In genomic region chr12:107027304-107028053, GRCh38 we compare ENCODE assay signal across 8 cellular contexts. TPM values are rescaled to one million over a fixed set of nuclear protein-coding genes. Genes with fewer than 3 reads are reported as not detected.
DNase-seq lines count a peak whose midpoint lies in the region; ATAC-seq and TF ChIP-seq lines count a peak whose summit lies in the region.

No MANE protein-coding gene starts in this region.

- no peaks in the 10 kb centered on the region for H3K4me1 Mint-ChIP-seq in stimulated activated memory B cell treated with anti-CD40 and anti-IgM and Interleukin-4, amounts not matched to agents 10 μg/mL and 1 μg/mL and 100 μg/mL, for 72 hours

- peak; percentile 98 for DNase-seq in adipocyte (ENCODE audit: low read depth)
- no peak for DNase-seq in Right ventricle myocardium superior
- DNase-seq in retina: peak; percentile 63

- peak overlapping the region; percentile 76 for H3K27ac ChIP-seq in BLaER1

- TF ChIP-seq RAD21 in Ishikawa (IDR thresholded peaks at IDR 0.05; ENCODE audit: low read depth): no peak

- H3K27me3 Mint-ChIP-seq in stimulated activated memory B cell treated with anti-CD40 and anti-IgM and Interleukin-4, amounts not matched to agents 10 μg/mL and 1 μg/mL and 100 μg/mL, for 72 hours: no peaks in the 10 kb centered on the region

- H3K4me3 ChIP-seq in BLaER1 (peak overlapping the region; percentile 43; the same call in 1 of the 2 replicates), adipocyte (ENCODE audit: low read length) (peak overlapping the region; percentile 73)

- H3K36me3 ChIP-seq in BLaER1 (no peaks in the 10 kb centered on the region), adipocyte (ENCODE audit: control insufficient read depth, insufficient read depth, low read length, severe bottlenecking) (no peaks in the 10 kb centered on the region)

- no peaks in the 10 kb centered on the region for H4K20me1 ChIP-seq in BLaER1

- no peak for TF ChIP-seq EP300 in Ishikawa (IDR thresholded peaks at IDR 0.05; ENCODE audit: borderline replicate concordance)

- intact Hi-C loops in Right ventricle myocardium superior (cut with DNase I): no loop called here

- H3K9me3 ChIP-seq in BLaER1: no peaks in the 10 kb centered on the region
- no peaks in the 10 kb centered on the region for H3K9me3 ChIP-seq in adipocyte (ENCODE audit: control insufficient read depth, low read length)

- H3K9ac ChIP-seq in BLaER1 (0 out of 2 replicates have a peak overlapping the region, but pooled peaks have one; percentile 35), adipocyte (ENCODE audit: low read length) (peak overlapping the region; percentile 63)

- no peak overlapping the region for H3K27ac Mint-ChIP-seq in stimulated activated memory B cell treated with anti-CD40 and anti-IgM and Interleukin-4, amounts not matched to agents 10 μg/mL and 1 μg/mL and 100 μg/mL, for 72 hours

- peak; percentile 95 for ATAC-seq in Right ventricle myocardium superior (ENCODE audit: poor library complexity)
- no peak for ATAC-seq in stimulated activated memory B cell treated with anti-CD40 and anti-IgM and Interleukin-4, amounts not matched to agents 10 μg/mL and 1 μg/mL and 100 μg/mL, for 72 hours
- ATAC-seq in GM19324 (IDR thresholded peaks at IDR 0.05; ENCODE audit: low FRiP score, unreplicated experiment): no peak
- ATAC-seq in GM21717 (IDR thresholded peaks at IDR 0.05; ENCODE audit: unreplicated experiment): no peak

- H3K9me3 Mint-ChIP-seq in stimulated activated memory B cell treated with anti-CD40 and anti-IgM and Interleukin-4, amounts not matched to agents 10 μg/mL and 1 μg/mL and 100 μg/mL, for 72 hours: no peaks in the 10 kb centered on the region

- H3K36me3 Mint-ChIP-seq in stimulated activated memory B cell treated with anti-CD40 and anti-IgM and Interleukin-4, amounts not matched to agents 10 μg/mL and 1 μg/mL and 100 μg/mL, for 72 hours: no peaks in the 10 kb centered on the region

- no peak overlapping the region for H3K4me3 Mint-ChIP-seq in stimulated activated memory B cell treated with anti-CD40 and anti-IgM and Interleukin-4, amounts not matched to agents 10 μg/mL and 1 μg/mL and 100 μg/mL, for 72 hours

- peak overlapping the region; percentile 78 for H3K4me2 ChIP-seq in BLaER1

- H3K27me3 ChIP-seq in BLaER1 (no peaks in the 10 kb centered on the region), adipocyte (replicated peaks; ENCODE audit: control insufficient read depth, insufficient read depth, low read length) (no peaks in the 10 kb centered on the region)

- H3K4me1 ChIP-seq in BLaER1: peaks cover 59% of the 10 kb centered on the region
- H3K4me1 ChIP-seq in adipocyte (ENCODE audit: control insufficient read depth, insufficient read depth, low read length): peaks cover 27% of the 10 kb centered on the region

TF ChIP-seq in Ishikawa, 13 proteins besides CTCF, POLR2A, EP300 and RAD21:
- TF ChIP-seq NFIC (IDR thresholded peaks at IDR 0.05): no peak
- no peak for TF ChIP-seq USF1 (IDR thresholded peaks at IDR 0.05)
- TF ChIP-seq, protein P1, sequence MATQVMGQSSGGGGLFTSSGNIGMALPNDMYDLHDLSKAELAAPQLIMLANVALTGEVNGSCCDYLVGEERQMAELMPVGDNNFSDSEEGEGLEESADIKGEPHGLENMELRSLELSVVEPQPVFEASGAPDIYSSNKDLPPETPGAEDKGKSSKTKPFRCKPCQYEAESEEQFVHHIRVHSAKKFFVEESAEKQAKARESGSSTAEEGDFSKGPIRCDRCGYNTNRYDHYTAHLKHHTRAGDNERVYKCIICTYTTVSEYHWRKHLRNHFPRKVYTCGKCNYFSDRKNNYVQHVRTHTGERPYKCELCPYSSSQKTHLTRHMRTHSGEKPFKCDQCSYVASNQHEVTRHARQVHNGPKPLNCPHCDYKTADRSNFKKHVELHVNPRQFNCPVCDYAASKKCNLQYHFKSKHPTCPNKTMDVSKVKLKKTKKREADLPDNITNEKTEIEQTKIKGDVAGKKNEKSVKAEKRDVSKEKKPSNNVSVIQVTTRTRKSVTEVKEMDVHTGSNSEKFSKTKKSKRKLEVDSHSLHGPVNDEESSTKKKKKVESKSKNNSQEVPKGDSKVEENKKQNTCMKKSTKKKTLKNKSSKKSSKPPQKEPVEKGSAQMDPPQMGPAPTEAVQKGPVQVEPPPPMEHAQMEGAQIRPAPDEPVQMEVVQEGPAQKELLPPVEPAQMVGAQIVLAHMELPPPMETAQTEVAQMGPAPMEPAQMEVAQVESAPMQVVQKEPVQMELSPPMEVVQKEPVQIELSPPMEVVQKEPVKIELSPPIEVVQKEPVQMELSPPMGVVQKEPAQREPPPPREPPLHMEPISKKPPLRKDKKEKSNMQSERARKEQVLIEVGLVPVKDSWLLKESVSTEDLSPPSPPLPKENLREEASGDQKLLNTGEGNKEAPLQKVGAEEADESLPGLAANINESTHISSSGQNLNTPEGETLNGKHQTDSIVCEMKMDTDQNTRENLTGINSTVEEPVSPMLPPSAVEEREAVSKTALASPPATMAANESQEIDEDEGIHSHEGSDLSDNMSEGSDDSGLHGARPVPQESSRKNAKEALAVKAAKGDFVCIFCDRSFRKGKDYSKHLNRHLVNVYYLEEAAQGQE (IDR thresholded peaks at IDR 0.05; ENCODE audit: low read depth): no peak
- TF ChIP-seq TEAD4 (IDR thresholded peaks at IDR 0.05): peak; percentile 18; the same call in 1 of the 2 replicates
- no peak for TF ChIP-seq MAX (IDR thresholded peaks at IDR 0.05)
- TF ChIP-seq TAF1 (IDR thresholded peaks at IDR 0.05; ENCODE audit: low read depth): no peak

RNA-seq across cellular contexts. Expression of gene MTERF2, which starts 40.5 kb away (rescaled TPM):
- 36.4 TPM for total RNA-seq in Right ventricle myocardium superior
